11 cellular contexts compared by ENCODE assay signal in the genomic region with DNA sequence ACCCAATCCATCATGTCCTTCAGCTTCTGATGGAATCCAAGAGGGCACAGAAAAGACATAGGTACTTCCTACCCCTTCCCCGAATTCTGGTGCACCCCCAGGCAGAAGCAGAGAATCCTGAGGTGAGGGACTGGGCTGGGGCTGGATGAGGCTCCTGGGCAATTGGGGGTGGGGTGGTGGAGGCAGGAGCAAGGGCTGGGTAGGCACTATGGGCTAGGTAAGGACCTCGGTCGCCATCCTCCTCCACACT. TPM values are rescaled to one million over a fixed set of nuclear protein-coding genes. Genes with fewer than 3 reads are reported as not detected.
A peak's percentile ranks its signal among the peaks of the same experiment; 100 is the strongest.
DNase-seq lines count a peak whose midpoint lies in the region; ATAC-seq and TF ChIP-seq lines count a peak whose summit lies in the region.
"Had no signal": no experiment of that assay in that cellular context is flagged by ENCODE, and none has a peak within 500 bp of the region (broad histone marks: within the 10 kb centered on the region; RNA-seq: fewer than 3 reads in every experiment).

No MANE protein-coding gene starts in this region.

- no peak for TF ChIP-seq RAD21 in HCT116 (IDR thresholded peaks at IDR 0.05; ENCODE audit: low read depth)

- no peak overlapping the region for H3K27ac ChIP-seq in HCT116 (ENCODE audit: low read depth, low read length)
- H3K27ac ChIP-seq in cingulate gyrus (ENCODE audit: low read depth, low read length), result peak overlapping the region; percentile 99

- H3K4me2 ChIP-seq in HCT116 (ENCODE audit: low read length), result peak overlapping the region; percentile 86

- no peaks in the 10 kb centered on the region for H3K9me2 ChIP-seq in HCT116 (ENCODE audit: insufficient read depth)

- TF ChIP-seq POLR2A in HCT116 (IDR thresholded peaks at IDR 0.05; ENCODE audit: borderline replicate concordance, extremely low read depth, insufficient read depth, insufficient read length), result no peak

- peaks cover 3% of the 10 kb centered on the region; the same call in 1 of the 2 replicates for H3K79me2 ChIP-seq in HCT116 (ENCODE audit: insufficient read depth, low read length)

- no peaks in the 10 kb centered on the region for H3K27me3 ChIP-seq in Caco-2 (replicated peaks; ENCODE audit: control insufficient read depth, insufficient read depth, low read length)
- no peaks in the 10 kb centered on the region for H3K27me3 ChIP-seq in HCT116 (ENCODE audit: insufficient read depth, low read length)

- peak overlapping the region; percentile 100 for H3K27ac Mint-ChIP-seq in Caco-2 (ENCODE audit: unreplicated experiment)
- H3K27ac Mint-ChIP-seq in neural crest cell (ENCODE audit: unreplicated experiment), result no peak overlapping the region

- ATAC-seq in HCT116, result no peak
- no peak for ATAC-seq in GM18870 (IDR thresholded peaks at IDR 0.05; ENCODE audit: unreplicated experiment)
- no peak for ATAC-seq in HG03565 (IDR thresholded peaks at IDR 0.05; ENCODE audit: unreplicated experiment)

- no peaks in the 10 kb centered on the region for H3K36me3 ChIP-seq in Caco-2 (ENCODE audit: control insufficient read depth, insufficient read depth, low read length)
- H3K36me3 ChIP-seq in HCT116 (ENCODE audit: control insufficient read depth in 1 of 2, insufficient read depth in 2 of 2, low read length in 2 of 2), result no peaks in the 10 kb centered on the region
- H3K36me3 ChIP-seq: adrenal gland, stomach had no signal

- H3K27me3 Mint-ChIP-seq in Caco-2 (ENCODE audit: insufficient read depth, unreplicated experiment) (peaks cover 9% of the 10 kb centered on the region), neural crest cell (ENCODE audit: low read depth) (peaks cover 61% of the 10 kb centered on the region)

- H4K20me1 ChIP-seq in HCT116 (ENCODE audit: insufficient read depth), result no peaks in the 10 kb centered on the region

- POLR2A ChIA-PET in Caco-2 (lab: Charles Lee) (interaction anchor here (0.6 to 2.4 kb wide), 2 partner anchors 15 to 184 kb away, joined by 4 to 7 read pairs; no protein-coding TSS in a partner anchor), HCT116 (lab: Charles Lee) (no interaction called here)

- H3K4me1 ChIP-seq in Caco-2 (peaks cover 23% of the 10 kb centered on the region), HCT116 (ENCODE audit: control insufficient read depth in 1 of 2, insufficient read depth in 2 of 2, low read length in 2 of 2) (peaks cover 30 to 65% of the 10 kb centered on the region in 2 experiments)

- peak overlapping the region; percentile 64 for H3K4me3 ChIP-seq in Caco-2 (ENCODE audit: low read depth, low read length)
- no peak overlapping the region for H3K4me3 ChIP-seq in HCT116 (replicated peaks in 1 of 2; ENCODE audit: low read depth in 1 of 2, low read length in 2 of 2)
- H3K4me3 ChIP-seq: lung had no signal

- TF ChIP-seq CTCF in Caco-2 (IDR thresholded peaks at IDR 0.05; ENCODE audit: insufficient read depth in 1 of 2, low read depth in 1 of 2, low read length in 1 of 2, severe bottlenecking in 1 of 2, unreplicated experiment in 1 of 2) (no peak), HCT116 (IDR thresholded peaks at IDR 0.05 in 2 of 3, conservative IDR thresholded peaks at IDR 0.05 in 1 of 3; ENCODE audit: borderline replicate concordance in 1 of 3, insufficient read depth in 1 of 3, low read depth in 2 of 3, low read length in 2 of 3) (no peak), neural crest cell (conservative IDR thresholded peaks at IDR 0.05) (no peak)

- RAD21 ChIA-PET in HCT116 (lab: Charles Lee; ENCODE audit: low non-redundant PET in 1 of 2, low total read pairs in 2 of 2, uncharacterized antibody in 2 of 2, unreplicated experiment in 2 of 2), result no interaction called here

- H3K9me3 ChIP-seq in Caco-2 (no peaks in the 10 kb centered on the region), HCT116 (ENCODE audit: control insufficient read depth in 1 of 2, insufficient read depth in 1 of 2, low read depth in 1 of 2, low read length in 2 of 2) (no peaks in the 10 kb centered on the region)
- H3K9me3 ChIP-seq: adrenal gland had no signal

- BruUV-seq in Caco-2 (replicated peaks; lab: Mats Ljungman, UMichigan) (no TSS peak), HCT116 (replicated peaks; lab: Mats Ljungman, UMichigan) (no TSS peak)

- H3K4me3 Mint-ChIP-seq in Caco-2 (ENCODE audit: unreplicated experiment) (peak overlapping the region; percentile 99), neural crest cell (peak overlapping the region; percentile 92)

- no peak overlapping the region for H3K9ac ChIP-seq in HCT116 (ENCODE audit: low read length)

- CTCF ChIA-PET in Caco-2 (lab: Charles Lee), result no interaction called here
- CTCF ChIA-PET in HCT116 (lab: Charles Lee), result no interaction called here

- H3K4me1 Mint-ChIP-seq in Caco-2 (ENCODE audit: low read depth, unreplicated experiment) (peaks cover 55% of the 10 kb centered on the region), neural crest cell (peaks cover 49% of the 10 kb centered on the region)

- no peak overlapping the region for H2AFZ ChIP-seq in HCT116 (ENCODE audit: low read depth, low read length, poor library complexity, severe bottlenecking)

- intact Hi-C loops in Caco-2 (cut with micrococcal nuclease; ENCODE audit: unreplicated experiment) (no loop called here), HCT116 (cut with micrococcal nuclease) (no loop called here)

- DNase-seq in Caco-2, result no peak
- no peak for DNase-seq in HCT116 (ENCODE audit: low read depth, low spot score)
- no peak for DNase-seq in neural crest cell (ENCODE audit: low read depth, low spot score)
- DNase-seq in SKM-1 (lab: John Stamatoyannopoulos, UW; ENCODE audit: unreplicated experiment), result no peak
- DNase-seq in cerebellar nuclear complex (lab: John Stamatoyannopoulos, UW), result no peak
- DNase-seq: adrenal gland, stomach had no signal

- H3K36me3 Mint-ChIP-seq in Caco-2 (ENCODE audit: insufficient read depth, unreplicated experiment), result peaks cover 54% of the 10 kb centered on the region
- H3K36me3 Mint-ChIP-seq in neural crest cell (ENCODE audit: low read depth), result peaks cover 9% of the 10 kb centered on the region

- peaks cover 16% of the 10 kb centered on the region for H3K9me3 Mint-ChIP-seq in Caco-2 (ENCODE audit: unreplicated experiment)
- H3K9me3 Mint-ChIP-seq in neural crest cell, result peaks cover 8% of the 10 kb centered on the region

TF ChIP-seq in HCT116, 20 proteins besides CTCF, POLR2A, EP300 and RAD21:
- TF ChIP-seq ZFX (IDR thresholded peaks at IDR 0.05), result no peak
- no peak for TF ChIP-seq JUND (IDR thresholded peaks at IDR 0.05)
- TF ChIP-seq SRF (IDR thresholded peaks at IDR 0.05; ENCODE audit: low read depth), result no peak
- TF ChIP-seq EZH2 (IDR thresholded peaks at IDR 0.05), result no peak
- TF ChIP-seq, protein P1, sequence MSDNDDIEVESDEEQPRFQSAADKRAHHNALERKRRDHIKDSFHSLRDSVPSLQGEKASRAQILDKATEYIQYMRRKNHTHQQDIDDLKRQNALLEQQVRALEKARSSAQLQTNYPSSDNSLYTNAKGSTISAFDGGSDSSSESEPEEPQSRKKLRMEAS (IDR thresholded peaks at IDR 0.05), result no peak
- no peak for TF ChIP-seq CEBPB (IDR thresholded peaks at IDR 0.05; ENCODE audit: low read depth)
- TF ChIP-seq EGR1 (IDR thresholded peaks at IDR 0.05; ENCODE audit: low read depth), result no peak
- no peak for TF ChIP-seq POLR2AphosphoS5 (IDR thresholded peaks at IDR 0.05; ENCODE audit: low read depth, low read length)
- no peak for TF ChIP-seq SIN3A (IDR thresholded peaks at IDR 0.05; ENCODE audit: low read depth)
- TF ChIP-seq, protein P2, sequence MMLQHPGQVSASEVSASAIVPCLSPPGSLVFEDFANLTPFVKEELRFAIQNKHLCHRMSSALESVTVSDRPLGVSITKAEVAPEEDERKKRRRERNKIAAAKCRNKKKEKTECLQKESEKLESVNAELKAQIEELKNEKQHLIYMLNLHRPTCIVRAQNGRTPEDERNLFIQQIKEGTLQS (IDR thresholded peaks at IDR 0.05), result no peak
- TF ChIP-seq FOSL1 (IDR thresholded peaks at IDR 0.05; ENCODE audit: low read depth), result no peak
- no peak for TF ChIP-seq ELF1 (IDR thresholded peaks at IDR 0.05; ENCODE audit: borderline replicate concordance, low read depth)

RNA-seq across cellular contexts. Expression of a gene that starts 2.8 kb away (rescaled TPM):
- 20.6 and 24.6 TPM in 2 replicates for total RNA-seq in Caco-2 (2022)
- total RNA-seq in HCT116 (2021; ENCODE audit: unreplicated experiment), result 6.9 TPM
- polyA plus RNA-seq in HCT116 (2012), result 2.9 and 4.6 TPM in 2 replicates
- total RNA-seq in neural crest cell, result 4.0 and 4.2 TPM in 2 replicates

RNA-seq across cellular contexts. Expression of a gene that starts 33.5 kb away (rescaled TPM):
- total RNA-seq in Caco-2 (2022) (1.2 and 1.6 TPM in 2 replicates), HCT116 (2021; ENCODE audit: unreplicated experiment) (4.4 TPM), neural crest cell (0.96 and 1.0 TPM in 2 replicates)
- polyA plus RNA-seq in HCT116 (2012), result 3.4 and 3.7 TPM in 2 replicates

RNA-seq across cellular contexts. Expression of a gene that starts 44.3 kb away (rescaled TPM):
- total RNA-seq in Caco-2 (2022) (38.3 and 40.3 TPM in 2 replicates), HCT116 (2021; ENCODE audit: unreplicated experiment) (40.3 TPM), neural crest cell (21.8 and 22.8 TPM in 2 replicates)
- 43.0 and 51.2 TPM in 2 replicates for polyA plus RNA-seq in HCT116 (2012)

RNA-seq across cellular contexts. Expression of a gene that starts 52.2 kb away (rescaled TPM):
- total RNA-seq in Caco-2 (2022) (128 TPM in 2 replicates), HCT116 (2021; ENCODE audit: unreplicated experiment) (122 TPM), neural crest cell (151 and 160 TPM in 2 replicates)
- polyA plus RNA-seq in HCT116 (2012), result 92.4 and 93.2 TPM in 2 replicates
